In genomic region chr9:121852241-121852640, GRCh38 we compare ENCODE assay signal across 12 cellular contexts.
"Had no signal": no experiment of that assay in that cellular context is flagged by ENCODE, and none has a peak within 500 bp of the region (broad histone marks: within the 10 kb centered on the region; RNA-seq: fewer than 3 reads in every experiment).

No MANE protein-coding gene starts in this region.

- H3K4me3 Mint-ChIP-seq: activated CD8-positive, alpha-beta T cell treated with anti-CD3 and anti-CD28 coated beads, Interleukin-2, amount 10 ng/mL, durations not matched to agents 7 days and 5 days; activated naive CD8-positive, alpha-beta T cell treated with anti-CD3 and anti-CD28 coated beads, Interleukin-2, amount 50 U/mL, for 24 hours; endodermal cell; immature natural killer cell; natural killer cell had no signal

- H3K4me1 Mint-ChIP-seq: activated naive CD8-positive, alpha-beta T cell treated with anti-CD3 and anti-CD28 coated beads, Interleukin-2, amount 50 U/mL, for 24 hours; immature natural killer cell; natural killer cell had no signal

- ATAC-seq: activated CD8-positive, alpha-beta T cell treated with anti-CD3 and anti-CD28 coated beads, Interleukin-2, amount 10 ng/mL, durations not matched to agents 7 days and 5 days; activated naive CD8-positive, alpha-beta T cell treated with anti-CD3 and anti-CD28 coated beads, Interleukin-2, amount 50 U/mL, for 24 hours; mucosa of descending colon; natural killer cell had no signal

- H3K27me3 Mint-ChIP-seq: activated naive CD8-positive, alpha-beta T cell treated with anti-CD3 and anti-CD28 coated beads, Interleukin-2, amount 50 U/mL, for 24 hours had no signal

- H3K4me3 ChIP-seq: mucosa of descending colon, skin epidermis had no signal

- DNase-seq: activated CD4-positive, CD25-positive, alpha-beta regulatory T cell treated with anti-CD3 and anti-CD28 coated beads, Interleukin-2, amount 50 U/mL, for 72 hours; activated CD8-positive, alpha-beta memory T cell treated with anti-CD3 and anti-CD28 coated beads, Interleukin-2, amount 50 U/mL, for 48 hours; activated CD8-positive, alpha-beta T cell treated with anti-CD3 and anti-CD28 coated beads, Interleukin-2, amount 10 ng/mL, durations not matched to agents 7 days and 5 days; activated naive CD4-positive, alpha-beta T cell treated with Interleukin-2 at 50 U/mL for 16 hours; activated naive CD8-positive, alpha-beta T cell treated with anti-CD3 and anti-CD28 coated beads, Interleukin-2, amount 50 U/mL, for 24 hours; endodermal cell; glutamatergic neuron; immature natural killer cell; natural killer cell; trophoblast cell had no signal

- H3K27ac Mint-ChIP-seq: activated CD8-positive, alpha-beta T cell treated with anti-CD3 and anti-CD28 coated beads, Interleukin-2, amount 10 ng/mL, durations not matched to agents 7 days and 5 days; activated naive CD8-positive, alpha-beta T cell treated with anti-CD3 and anti-CD28 coated beads, Interleukin-2, amount 50 U/mL, for 24 hours; endodermal cell; immature natural killer cell; natural killer cell had no signal
